In the genomic region with DNA sequence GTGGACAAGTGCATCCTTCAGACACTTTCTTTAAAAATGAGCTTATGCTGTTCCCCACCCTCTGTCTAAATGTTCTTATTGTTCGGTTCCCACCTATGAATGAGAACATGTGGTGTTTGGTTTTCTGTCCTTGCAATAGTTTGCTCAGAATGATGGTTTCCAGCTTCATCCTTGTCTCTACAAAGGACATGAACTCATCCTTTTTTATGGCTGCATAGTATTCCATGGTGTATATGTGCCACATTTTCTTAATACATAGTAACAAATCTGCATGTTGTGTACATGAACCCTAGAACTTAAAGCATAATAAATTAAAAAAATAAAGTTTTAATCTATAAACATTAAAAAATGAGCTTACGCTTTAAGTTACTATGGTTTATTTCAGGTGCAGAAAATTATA, we compare ENCODE assay signal across 2 cellular contexts. TPM values are rescaled to one million over a fixed set of nuclear protein-coding genes. Genes with fewer than 3 reads are reported as not detected.
"Had no signal": no experiment of that assay in that cellular context is flagged by ENCODE, and none has a peak within 500 bp of the region (broad histone marks: within the 10 kb centered on the region; RNA-seq: fewer than 3 reads in every experiment).

No MANE protein-coding gene starts in this region.

RNA-seq across cellular contexts. Expression of a gene that starts 41.8 kb away (rescaled TPM):
- total RNA-seq: G401, GM12878 had no signal
- polyA plus RNA-seq: GM12878 had no signal
